ENCODE assay signal across 25 cellular contexts in the genomic region with DNA sequence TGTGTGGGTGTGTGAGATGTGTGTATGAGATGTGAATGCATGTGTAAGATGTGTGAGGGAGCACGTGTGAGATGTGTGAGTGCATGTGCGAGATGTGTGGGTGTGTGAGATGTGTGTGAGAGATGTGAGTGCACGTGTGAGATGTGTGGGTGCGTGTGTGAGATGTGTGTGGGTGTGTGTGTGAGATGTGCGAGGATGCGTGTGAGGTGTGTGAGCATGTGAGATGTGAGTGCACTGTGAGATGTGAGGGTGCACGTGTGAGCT.
"Had no signal": no experiment of that assay in that cellular context is flagged by ENCODE, and none has a peak within 500 bp of the region (broad histone marks: within the 10 kb centered on the region; RNA-seq: fewer than 3 reads in every experiment).

No MANE protein-coding gene starts in this region.

- H3K27me3 Mint-ChIP-seq: activated B cell treated with CpG ODN at 0.5 μM for 24 hours, naive B cell had no signal

- DNase-seq: activated B cell treated with CpG ODN at 0.5 μM for 24 hours; activated CD4-positive, alpha-beta T cell treated with anti-CD3 and anti-CD28 coated beads, Interleukin-2, amount 50 U/mL, for 1 hour; activated naive CD4-positive, alpha-beta T cell; activated T-cell treated with anti-CD3 and anti-CD28 coated beads for 4 hours; activated T-cell treated with anti-CD3 and anti-CD28 coated beads, Interleukin-2, amount 50 U/mL, for 72 hours; central memory CD4-positive, alpha-beta T cell; foreskin melanocyte; heart right ventricle; kidney glomerular epithelial cell; left ventricle myocardium inferior; naive B cell; occipital lobe; stimulated activated CD4-positive, alpha-beta T cell treated with anti-CD3 and anti-CD28 coated beads, Interleukin-2, amount 100 ng/mL, for 48 hours; stimulated activated naive CD4-positive, alpha-beta T cell treated with Interleukin-2 at 50 U/mL for 16 hours; T-helper 2 cell; uterus had no signal

- H3K36me3 Mint-ChIP-seq: activated naive CD4-positive, alpha-beta T cell treated with anti-CD3 and anti-CD28 coated beads, Interleukin-2, amount 50 U/mL, for 72 hours; mesothelial cell of epicardium; naive B cell had no signal

- ATAC-seq: activated naive CD4-positive, alpha-beta T cell treated with anti-CD3 and anti-CD28 coated beads, Interleukin-2, amount 50 U/mL, for 72 hours; activated T-cell treated with anti-CD3 and anti-CD28 coated beads, Interleukin-2, amount 50 U/mL, for 72 hours; heart right ventricle had no signal

- H3K27ac ChIP-seq: heart right ventricle, left ventricle myocardium inferior, parathyroid adenoma, right atrium auricular region, testis had no signal

- H3K4me3 ChIP-seq: breast epithelium, esophagus muscularis mucosa, heart right ventricle, left ventricle myocardium inferior, right atrium auricular region, testis, transverse colon, uterus had no signal

- H3K4me3 Mint-ChIP-seq: activated B cell treated with CpG ODN at 0.5 μM for 24 hours; activated T-cell treated with anti-CD3 and anti-CD28 coated beads, Interleukin-2, amount 50 U/mL, for 72 hours; dendritic cell treated with granulocyte-macrophage colony-stimulating factor and Interleukin-4, amounts not matched to agents 40 ng/mL and 50 ng/mL, for 4 days; mesothelial cell of epicardium; naive B cell had no signal

- H3K4me1 ChIP-seq: breast epithelium had no signal

- H3K9me3 ChIP-seq: breast epithelium, esophagus muscularis mucosa, heart right ventricle, left ventricle myocardium inferior, right atrium auricular region, testis, transverse colon, uterus had no signal

- H3K9me3 Mint-ChIP-seq: activated B cell treated with CpG ODN at 0.5 μM for 24 hours; activated naive CD4-positive, alpha-beta T cell treated with anti-CD3 and anti-CD28 coated beads, Interleukin-2, amount 50 U/mL, for 72 hours; activated T-cell treated with anti-CD3 and anti-CD28 coated beads, Interleukin-2, amount 50 U/mL, for 72 hours; dendritic cell treated with granulocyte-macrophage colony-stimulating factor and Interleukin-4, amounts not matched to agents 40 ng/mL and 50 ng/mL, for 4 days; mesothelial cell of epicardium had no signal

- H3K27me3 ChIP-seq: breast epithelium, esophagus muscularis mucosa, heart right ventricle, right atrium auricular region, testis, transverse colon, uterus had no signal

- H3K27ac Mint-ChIP-seq: activated B cell treated with CpG ODN at 0.5 μM for 24 hours; activated naive CD4-positive, alpha-beta T cell treated with anti-CD3 and anti-CD28 coated beads, Interleukin-2, amount 50 U/mL, for 72 hours; activated T-cell treated with anti-CD3 and anti-CD28 coated beads, Interleukin-2, amount 50 U/mL, for 72 hours; dendritic cell treated with granulocyte-macrophage colony-stimulating factor and Interleukin-4, amounts not matched to agents 40 ng/mL and 50 ng/mL, for 4 days; mesothelial cell of epicardium; naive B cell had no signal
